ENCODE assay signal across 17 cellular contexts in genomic region chr12:130100634-130101033, GRCh38.
A peak's percentile ranks its signal among the peaks of the same experiment; 100 is the strongest.
DNase-seq lines count a peak whose midpoint lies in the region; ATAC-seq and TF ChIP-seq lines count a peak whose summit lies in the region.
"Had no signal": no experiment of that assay in that cellular context is flagged by ENCODE, and none has a peak within 500 bp of the region (broad histone marks: within the 10 kb centered on the region; RNA-seq: fewer than 3 reads in every experiment).

No MANE protein-coding gene starts in this region.

- H3K27me3 ChIP-seq in esophagus squamous epithelium (peaks cover 0 to 6% (median under 1%) of the 10 kb centered on the region in 4 donors), liver (ENCODE audit: control insufficient read depth in 4 of 4, insufficient read depth in 4 of 4, low read length in 3 of 4) (no peaks in the 10 kb centered on the region)

- no peaks in the 10 kb centered on the region for H3K9me3 Mint-ChIP-seq in type B pancreatic cell
- H3K9me3 Mint-ChIP-seq: CD8-positive, alpha-beta T cell had no signal

- no peaks in the 10 kb centered on the region for H3K36me3 Mint-ChIP-seq in type B pancreatic cell
- H3K36me3 Mint-ChIP-seq: CD8-positive, alpha-beta T cell had no signal

- peak overlapping the region; percentile 4 for H3K4me3 Mint-ChIP-seq in type B pancreatic cell
- H3K4me3 Mint-ChIP-seq: B cell; CD8-positive, alpha-beta T cell had no signal

- no peak for DNase-seq in esophagus squamous epithelium (lab: John Stamatoyannopoulos, UW)
- no peak for DNase-seq in type B pancreatic cell (ENCODE audit: extremely low spot score, unreplicated experiment)
- DNase-seq in ecto neural progenitor cell (ENCODE audit: low spot score), result no peak
- no peak for DNase-seq in NCI-H510A (lab: John Stamatoyannopoulos, UW)
- DNase-seq: 8988T; Calu3; CD8-positive, alpha-beta T cell; DMS79 treated with DMSO at 0.1 percent for 48 hours; GF-D8; GOT3; H7 had no signal

- H3K27ac Mint-ChIP-seq in type B pancreatic cell, result peak overlapping the region; percentile 0
- H3K27ac Mint-ChIP-seq: B cell; CD8-positive, alpha-beta T cell had no signal

- POLR2A ChIA-PET in HEK293 (lab: Yijun Ruan, JAX), result interaction anchor here (0.5 kb wide), 1 partner anchor 11 kb away, joined by 3 read pairs; no protein-coding TSS in a partner anchor

- ATAC-seq in GM19395 (IDR thresholded peaks at IDR 0.05; ENCODE audit: unreplicated experiment), result no peak
- ATAC-seq: CD8-positive, alpha-beta T cell; HCT116 had no signal

- H3K36me3 ChIP-seq in HEK293 (ENCODE audit: control insufficient read depth in 2 of 2, insufficient read depth in 1 of 2, low read length in 2 of 2) (no peaks in the 10 kb centered on the region), esophagus squamous epithelium (no peaks in the 10 kb centered on the region), liver (ENCODE audit: control insufficient read depth in 4 of 4, insufficient read depth in 3 of 4, low read depth in 1 of 4, low read length in 3 of 4) (no peaks in the 10 kb centered on the region)
- H3K36me3 ChIP-seq: BLaER1 treated with 17β-estradiol and CSF1 and Interleukin-3, amounts not matched to agents 10 nM and 100 nM had no signal

- H3K27me3 Mint-ChIP-seq in type B pancreatic cell, result peaks cover 42% of the 10 kb centered on the region

- WGBS in esophagus squamous epithelium, 2 donors, result 49 to 68% methylated on average over 2 of the region's 2 CpGs
- 45% methylated on average over 2 of the region's 2 CpGs for WGBS in liver

- no peak for TF ChIP-seq CTCF in HEK293 (tag by site-specific recombination; IDR thresholded peaks at IDR 0.05)
- no peak for TF ChIP-seq CTCF in esophagus squamous epithelium (IDR thresholded peaks at IDR 0.05)
- TF ChIP-seq CTCF in liver (IDR thresholded peaks at IDR 0.05; ENCODE audit: low read depth, low read length, missing input control), result no peak
- TF ChIP-seq CTCF in type B pancreatic cell (conservative IDR thresholded peaks at IDR 0.05), result no peak

- CTCF ChIA-PET in HEK293 (lab: Yijun Ruan, JAX), result no interaction called here

- no peak for TF ChIP-seq RAD21 in liver (IDR thresholded peaks at IDR 0.05)

- H3K9ac ChIP-seq in liver (ENCODE audit: low read depth in 1 of 2, low read length in 2 of 2), result no peak overlapping the region
- H3K9ac ChIP-seq: BLaER1 treated with 17β-estradiol and CSF1 and Interleukin-3, amounts not matched to agents 10 nM and 100 nM had no signal

- TF ChIP-seq POLR2A in esophagus squamous epithelium (IDR thresholded peaks at IDR 0.05), result no peak

- intact Hi-C loops in esophagus squamous epithelium (cut with DNase I), result no loop called here

- no peak overlapping the region for H3K4me3 ChIP-seq in HEK293 (ENCODE audit: low read depth, low read length)
- no peak overlapping the region for H3K4me3 ChIP-seq in esophagus squamous epithelium
- H3K4me3 ChIP-seq in liver (ENCODE audit: low read depth in 1 of 3, low read length in 3 of 3), result no peak overlapping the region
- H3K4me3 ChIP-seq: BLaER1 treated with 17β-estradiol and CSF1 and Interleukin-3, amounts not matched to agents 10 nM and 100 nM had no signal

- H3K9me3 ChIP-seq in HEK293 (ENCODE audit: control insufficient read depth, insufficient read depth, low read depth, low read length) (no peaks in the 10 kb centered on the region), esophagus squamous epithelium (no peaks in the 10 kb centered on the region), liver (ENCODE audit: control insufficient read depth in 4 of 4, low read length in 3 of 4) (no peaks in the 10 kb centered on the region)

- peaks cover 51% of the 10 kb centered on the region for H3K4me1 Mint-ChIP-seq in type B pancreatic cell (ENCODE audit: unreplicated experiment)
- H3K4me1 Mint-ChIP-seq: B cell had no signal

- H3K27ac ChIP-seq in HEK293 (ENCODE audit: extremely low read depth, low read depth, low read length) (no peak overlapping the region), esophagus squamous epithelium (peak overlapping the region in 3 of 4 donors; percentile 17 to 19 (median 17)), liver (ENCODE audit: low read depth in 1 of 2, low read length in 2 of 2) (no peak overlapping the region)
- H3K27ac ChIP-seq: BLaER1 treated with 17β-estradiol and CSF1 and Interleukin-3, amounts not matched to agents 10 nM and 100 nM had no signal

- no peaks in the 10 kb centered on the region for H3K4me1 ChIP-seq in HEK293 (ENCODE audit: control insufficient read depth, insufficient read depth, low read length)
- peaks cover 0 to 54% (median 8%) of the 10 kb centered on the region in 3 donors for H3K4me1 ChIP-seq in esophagus squamous epithelium
- H3K4me1 ChIP-seq in liver (ENCODE audit: control insufficient read depth in 4 of 4, insufficient read depth in 4 of 4, low read length in 3 of 4), result no peaks in the 10 kb centered on the region

TF ChIP-seq in HEK293, 187 proteins besides CTCF, POLR2A, EP300 and RAD21:
- TF ChIP-seq SETDB1 (IDR thresholded peaks at IDR 0.05; ENCODE audit: insufficient read length, low read length) (peak; percentile 2), ZBTB21 (tag by site-specific recombination; IDR thresholded peaks at IDR 0.05) (no peak)

TF ChIP-seq in liver, 16 proteins besides CTCF, POLR2A, EP300 and RAD21:
- TF ChIP-seq SP1 (IDR thresholded peaks at IDR 0.05) (no peak), REST (IDR thresholded peaks at IDR 0.05) (no peak), HNF4A (conservative IDR thresholded peaks at IDR 0.05) (peak; percentile 44 to 62)

Comparison
In these comparisons a context has a peak if more than half of its experiments do, and no peak if none do; other contexts are left out.
1. H3K27ac ChIP-seq: peak in esophagus squamous epithelium (3 of 4); none in HEK293 (single experiment) and liver (0 of 2).